Comparison of ENCODE assay signal across 6 cellular contexts in genomic region chr6:127926441-127926840, GRCh38. TPM values are rescaled to one million over a fixed set of nuclear protein-coding genes. Genes with fewer than 3 reads are reported as not detected.
"Had no signal": no experiment of that assay in that cellular context is flagged by ENCODE, and none has a peak within 500 bp of the region (broad histone marks: within the 10 kb centered on the region; RNA-seq: fewer than 3 reads in every experiment).

No MANE protein-coding gene starts in this region.

RNA-seq across cellular contexts. Expression of gene THEMIS, which starts 25.6 kb away (rescaled TPM):
- total RNA-seq: OCI-LY7, PC-3, PC-9, RPMI7951, SJSA1, SK-MEL-5 had no signal
